Comparison of ENCODE assay signal across 25 cellular contexts in genomic region chr12:89994901-89995300, GRCh38.
"Had no signal": no experiment of that assay in that cellular context is flagged by ENCODE, and none has a peak within 500 bp of the region (broad histone marks: within the 10 kb centered on the region; RNA-seq: fewer than 3 reads in every experiment).

No MANE protein-coding gene starts in this region.

- DNase-seq: activated CD4-positive, alpha-beta memory T cell treated with anti-CD3 and anti-CD28 coated beads for 36 hours; activated CD4-positive, alpha-beta T cell treated with anti-CD3 and anti-CD28 coated beads, Interleukin-2, amount 10 ng/mL, durations not matched to agents 24 days and 14 days; activated CD4-positive, CD25-positive, alpha-beta regulatory T cell treated with anti-CD3 and anti-CD28 coated beads, Interleukin-2, amount 50 U/mL, for 72 hours; activated CD8-positive, alpha-beta memory T cell treated with anti-CD3 and anti-CD28 coated beads, Interleukin-2, amount 50 U/mL, for 4 hours; activated effector memory CD4-positive, alpha-beta T cell treated with anti-CD3 and anti-CD28 coated beads, Interleukin-2, amount 50 U/mL, for 16 hours; activated naive CD4-positive, alpha-beta T cell treated with anti-CD3 and anti-CD28 coated beads for 36 hours; activated naive CD8-positive, alpha-beta T cell treated with anti-CD3 and anti-CD28 coated beads for 36 hours; activated T-cell treated with anti-CD3 and anti-CD28 coated beads, Interleukin-2, amount 50 U/mL, for 1 hour; adrenal gland; aorta; body of pancreas; head of caudate nucleus; hippocampal formation; left cardiac atrium; left ventricle myocardium superior; naive B cell; nephron progenitor cell; ovary; retina; stimulated activated CD4-positive, alpha-beta T cell treated with anti-CD3 and anti-CD28 coated beads, Interleukin-12 subunit alpha, Interleukin-12 subunit beta, amount 100 ng/mL, for 4 hours; stimulated activated CD4-positive, alpha-beta T cell treated with anti-CD3 and anti-CD28 coated beads, Interleukin-4, amount 100 ng/mL, for 4 hours; stimulated activated CD8-positive, alpha-beta memory T cell treated with anti-CD3 and anti-CD28 coated beads, Interleukin-4, amount 100 ng/mL, for 48 hours; stimulated activated naive CD8-positive, alpha-beta T cell treated with anti-CD3 and anti-CD28 coated beads, Interleukin-15, amount 100 ng/mL, for 72 hours; T1000; uterus had no signal
